ENCODE assay signal across 12 cellular contexts in genomic region chr3:37096292-37096691, GRCh38.
A peak's percentile ranks its signal among the peaks of the same experiment; 100 is the strongest.
DNase-seq lines count a peak whose midpoint lies in the region; ATAC-seq and TF ChIP-seq lines count a peak whose summit lies in the region.
"Had no signal": no experiment of that assay in that cellular context is flagged by ENCODE, and none has a peak within 500 bp of the region (broad histone marks: within the 10 kb centered on the region; RNA-seq: fewer than 3 reads in every experiment).

No MANE protein-coding gene starts in this region.

- no peak overlapping the region for H3K4me2 ChIP-seq in PC-3 (ENCODE audit: low read length)
- H3K4me2 ChIP-seq: PC-9 had no signal

- intact Hi-C loops in PC-3 (cut with micrococcal nuclease): no loop called here

- POLR2A ChIA-PET in PC-3 (lab: Charles Lee; ENCODE audit: unreplicated experiment): no interaction called here

- H3K27me3 ChIP-seq in PC-3 (ENCODE audit: low read length) (no peaks in the 10 kb centered on the region), MG63 (no peaks in the 10 kb centered on the region), WERI-Rb-1 (ENCODE audit: insufficient read depth, low read depth, severe bottlenecking) (no peaks in the 10 kb centered on the region)

- H3K9ac ChIP-seq in PC-3 (ENCODE audit: low read length): no peak overlapping the region

- no peak overlapping the region for H2AFZ ChIP-seq in PC-3 (ENCODE audit: low read length)
- H2AFZ ChIP-seq: PC-9 had no signal

- no peaks in the 10 kb centered on the region for H3K27me3 Mint-ChIP-seq in nephron (ENCODE audit: low read depth)
- no peaks in the 10 kb centered on the region for H3K27me3 Mint-ChIP-seq in natural killer cell treated with Interleukin-12 subunit alpha and Interleukin-12 subunit beta and Interleukin-15 and Interleukin-18, amount 100 ng/mL, for 72 hours

- H3K4me1 ChIP-seq in PC-3 (ENCODE audit: insufficient read depth, low read length): no peaks in the 10 kb centered on the region

- H3K79me2 ChIP-seq in PC-3 (ENCODE audit: low read length): no peaks in the 10 kb centered on the region

- H4K20me1 ChIP-seq in PC-3 (ENCODE audit: low read length): no peaks in the 10 kb centered on the region

- DNase-seq in AG20443 (ENCODE audit: low spot score): peak; percentile 60
- peak; percentile 18 for DNase-seq in PC-3
- peak; percentile 77 for DNase-seq in fibroblast of pulmonary artery (ENCODE audit: low read depth)
- DNase-seq in C1 segment of cervical spinal cord (lab: John Stamatoyannopoulos, UW): no peak
- no peak for DNase-seq in MG63
- DNase-seq in natural killer cell treated with Interleukin-12 subunit alpha and Interleukin-12 subunit beta and Interleukin-15 and Interleukin-18, amount 100 ng/mL, for 72 hours (ENCODE audit: low spot score): no peak
- DNase-seq in WERI-Rb-1: no peak
- DNase-seq: activated CD8-positive, alpha-beta memory T cell treated with anti-CD3 and anti-CD28 coated beads, Interleukin-2, amount 50 U/mL, for 4 hours; midbrain; PC-9; stimulated activated CD4-positive, alpha-beta T cell treated with anti-CD3 and anti-CD28 coated beads, Interleukin-12 subunit alpha, Interleukin-12 subunit beta, amount 100 ng/mL, for 4 hours had no signal

- H3K36me3 Mint-ChIP-seq in nephron (ENCODE audit: low read depth): peaks cover 16% of the 10 kb centered on the region
- peaks cover 9% of the 10 kb centered on the region for H3K36me3 Mint-ChIP-seq in natural killer cell treated with Interleukin-12 subunit alpha and Interleukin-12 subunit beta and Interleukin-15 and Interleukin-18, amount 100 ng/mL, for 72 hours

- H3F3A ChIP-seq in PC-3 (ENCODE audit: low read length, unreplicated experiment): no peaks in the 10 kb centered on the region

- H3K36me3 ChIP-seq in PC-3 (ENCODE audit: low read depth, low read length) (peaks cover 2% of the 10 kb centered on the region; the same call in 1 of the 2 replicates), MG63 (peaks cover 14% of the 10 kb centered on the region), WERI-Rb-1 (no peaks in the 10 kb centered on the region; the same call in 1 of the 2 replicates)

- H3K4me3 Mint-ChIP-seq in nephron: no peak overlapping the region
- H3K4me3 Mint-ChIP-seq in natural killer cell treated with Interleukin-12 subunit alpha and Interleukin-12 subunit beta and Interleukin-15 and Interleukin-18, amount 100 ng/mL, for 72 hours: no peak overlapping the region

- H3K9me3 Mint-ChIP-seq in nephron: no peaks in the 10 kb centered on the region
- no peaks in the 10 kb centered on the region for H3K9me3 Mint-ChIP-seq in natural killer cell treated with Interleukin-12 subunit alpha and Interleukin-12 subunit beta and Interleukin-15 and Interleukin-18, amount 100 ng/mL, for 72 hours

- TF ChIP-seq CTCF in PC-3 (conservative IDR thresholded peaks at IDR 0.05; ENCODE audit: low read depth, low read length) (no peak), fibroblast of pulmonary artery (IDR thresholded peaks at IDR 0.05; ENCODE audit: low read length, missing control alignments) (no peak), nephron (IDR thresholded peaks at IDR 0.05; ENCODE audit: unreplicated experiment in 3 of 3) (no peak), WERI-Rb-1 (IDR thresholded peaks at IDR 0.05; ENCODE audit: low read depth, low read length) (no peak)

- CTCF ChIA-PET in PC-3 (lab: Charles Lee): no interaction called here

- ATAC-seq in PC-3: no peak
- no peak for ATAC-seq in natural killer cell treated with Interleukin-12 subunit alpha and Interleukin-12 subunit beta and Interleukin-15 and Interleukin-18, amount 100 ng/mL, for 72 hours

- H3K4me3 ChIP-seq in PC-3 (ENCODE audit: low read length) (no peak overlapping the region), fibroblast of pulmonary artery (replicated peaks; ENCODE audit: low read depth, low read length) (no peak overlapping the region), MG63 (no peak overlapping the region), WERI-Rb-1 (ENCODE audit: low read depth, low read length) (no peak overlapping the region)
- H3K4me3 ChIP-seq: PC-9 had no signal

- no peaks in the 10 kb centered on the region for H3K9me2 ChIP-seq in PC-3 (replicated peaks; ENCODE audit: low read length)

- no peaks in the 10 kb centered on the region for H3K9me3 ChIP-seq in PC-3 (ENCODE audit: low read length)
- no peaks in the 10 kb centered on the region for H3K9me3 ChIP-seq in MG63
- H3K9me3 ChIP-seq in WERI-Rb-1 (ENCODE audit: severe bottlenecking): no peaks in the 10 kb centered on the region

- peak overlapping the region; percentile 66 to 91 (median 78) for H3K27ac Mint-ChIP-seq in nephron
- no peak overlapping the region for H3K27ac Mint-ChIP-seq in natural killer cell treated with Interleukin-12 subunit alpha and Interleukin-12 subunit beta and Interleukin-15 and Interleukin-18, amount 100 ng/mL, for 72 hours

- no TSS peak for BruUV-seq in PC-3 (replicated peaks; lab: Mats Ljungman, UMichigan)

- H3K4me1 Mint-ChIP-seq in nephron: peaks cover 33% of the 10 kb centered on the region
- H3K4me1 Mint-ChIP-seq in natural killer cell treated with Interleukin-12 subunit alpha and Interleukin-12 subunit beta and Interleukin-15 and Interleukin-18, amount 100 ng/mL, for 72 hours (ENCODE audit: low read depth in 2 of 2): peaks cover 0 to 3% of the 10 kb centered on the region in 2 donors

- H3K27ac ChIP-seq in PC-3 (ENCODE audit: low read length): no peak overlapping the region
- no peak overlapping the region for H3K27ac ChIP-seq in WERI-Rb-1
- H3K27ac ChIP-seq: PC-9 had no signal

Comparison
In these comparisons a context has a peak if more than half of its experiments do, and no peak if none do; other contexts are left out.
1. DNase-seq: peak in AG20443 (single experiment), PC-3 (single experiment) and fibroblast of pulmonary artery (single experiment); none in C1 segment of cervical spinal cord (0 of 14), MG63 (single experiment), natural killer cell treated with Interleukin-12 subunit alpha and Interleukin-12 subunit beta and Interleukin-15 and Interleukin-18, amount 100 ng/mL, for 72 hours (single experiment) and WERI-Rb-1 (single experiment).
2. H3K27ac Mint-ChIP-seq: peak in nephron (3 of 3); none in natural killer cell treated with Interleukin-12 subunit alpha and Interleukin-12 subunit beta and Interleukin-15 and Interleukin-18, amount 100 ng/mL, for 72 hours (0 of 2).